In the genomic region with DNA sequence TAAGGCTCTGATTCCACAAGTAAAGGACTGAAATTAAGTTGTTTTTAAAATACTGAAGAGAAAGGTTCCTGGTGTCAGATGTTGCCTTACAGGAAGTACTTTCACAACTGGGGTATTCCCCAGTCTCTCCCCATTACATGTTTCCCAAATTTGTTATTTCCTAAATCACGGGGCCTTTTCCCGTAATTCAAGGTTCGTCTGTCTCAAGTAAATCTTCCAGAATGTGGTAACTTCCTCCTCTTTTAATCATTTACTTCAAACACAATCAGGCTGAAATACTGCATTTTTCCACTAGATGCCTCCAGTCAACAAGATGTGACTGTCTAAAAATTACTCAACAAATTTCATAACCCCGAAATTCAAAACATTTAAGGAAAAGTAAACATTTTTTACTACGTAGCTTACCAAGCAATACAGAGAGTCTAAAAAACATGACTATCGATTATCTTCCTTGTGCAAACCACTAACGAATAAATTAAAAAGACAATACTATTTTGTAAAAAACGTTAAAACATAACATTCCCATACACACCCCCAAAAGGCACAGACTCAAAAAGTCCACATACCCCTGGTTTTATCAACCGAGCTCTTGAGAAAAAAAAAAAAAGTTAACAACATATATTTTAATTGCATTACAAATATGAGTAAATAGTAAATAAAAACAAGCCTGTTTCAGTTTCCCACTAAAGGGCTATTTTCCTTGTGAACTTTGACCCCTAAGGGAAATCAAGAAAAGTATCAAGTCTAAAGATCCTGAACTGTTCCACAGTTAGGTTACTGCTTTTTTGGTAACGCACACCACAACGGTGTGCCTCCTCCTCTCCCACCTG, we compare ENCODE assay signal across 1 cellular context.
TF ChIP-seq lines count a peak whose summit lies in the region.

No MANE protein-coding gene starts in this region.

TF ChIP-seq in HepG2, 621 proteins besides CTCF, POLR2A, EP300 and RAD21 (continued from another document and continues in another):
- TF ChIP-seq, protein P1, sequence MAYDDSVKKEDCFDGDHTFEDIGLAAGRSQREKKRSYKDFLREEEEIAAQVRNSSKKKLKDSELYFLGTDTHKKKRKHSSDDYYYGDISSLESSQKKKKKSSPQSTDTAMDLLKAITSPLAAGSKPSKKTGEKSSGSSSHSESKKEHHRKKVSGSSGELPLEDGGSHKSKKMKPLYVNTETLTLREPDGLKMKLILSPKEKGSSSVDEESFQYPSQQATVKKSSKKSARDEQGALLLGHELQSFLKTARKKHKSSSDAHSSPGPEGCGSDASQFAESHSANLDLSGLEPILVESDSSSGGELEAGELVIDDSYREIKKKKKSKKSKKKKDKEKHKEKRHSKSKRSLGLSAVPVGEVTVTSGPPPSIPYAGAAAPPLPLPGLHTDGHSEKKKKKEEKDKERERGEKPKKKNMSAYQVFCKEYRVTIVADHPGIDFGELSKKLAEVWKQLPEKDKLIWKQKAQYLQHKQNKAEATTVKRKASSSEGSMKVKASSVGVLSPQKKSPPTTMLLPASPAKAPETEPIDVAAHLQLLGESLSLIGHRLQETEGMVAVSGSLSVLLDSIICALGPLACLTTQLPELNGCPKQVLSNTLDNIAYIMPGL (CRISPR knock-in tag; IDR thresholded peaks at IDR 0.05; ENCODE audit: borderline replicate concordance in 1 of 2, low read depth in 1 of 2) = peak in 1 of 2 experiments; percentile 66; a peak in 2 of 4 replicates
- TF ChIP-seq ZBTB3 (CRISPR knock-in tag; IDR thresholded peaks at IDR 0.05; ENCODE audit: borderline replicate concordance, low read depth) (no peak), HDAC6 (IDR thresholded peaks at IDR 0.05; ENCODE audit: low read depth, low read length) (peak; percentile 41; the same call in 1 of the 2 replicates), ZNF501 (CRISPR knock-in tag; IDR thresholded peaks at IDR 0.05) (no peak), ZNF557 (CRISPR knock-in tag; IDR thresholded peaks at IDR 0.05) (0 out of 2 replicates have a peak, but pooled peaks have one; percentile 47), IRF2 (CRISPR knock-in tag; IDR thresholded peaks at IDR 0.05) (peak; percentile 63; the same call in 1 of the 2 replicates), SIX1 (CRISPR knock-in tag; IDR thresholded peaks at IDR 0.05; ENCODE audit: borderline replicate concordance) (peak; percentile 70), PHF5A (CRISPR knock-in tag; IDR thresholded peaks at IDR 0.05; ENCODE audit: low read depth, unreplicated experiment) (peak; percentile 81), FOXO1 (CRISPR knock-in tag; IDR thresholded peaks at IDR 0.05) (peak; percentile 61; the same call in 1 of the 2 replicates), PPARG (CRISPR knock-in tag; conservative IDR thresholded peaks at IDR 0.05) (peak; percentile 57; the same call in 1 of the 2 replicates), FOXK2 (IDR thresholded peaks at IDR 0.05) (peak; percentile 31; the same call in 1 of the 2 replicates), SIN3A (IDR thresholded peaks at IDR 0.05; ENCODE audit: borderline replicate concordance, low read depth, low read length) (no peak), ZNF570 (CRISPR knock-in tag; IDR thresholded peaks at IDR 0.05; ENCODE audit: borderline replicate concordance) (no peak), ETV5 (CRISPR knock-in tag; IDR thresholded peaks at IDR 0.05; ENCODE audit: borderline replicate concordance) (peak; percentile 91), ZSCAN25 (CRISPR knock-in tag; IDR thresholded peaks at IDR 0.05) (no peak), PHF8 (CRISPR knock-in tag; IDR thresholded peaks at IDR 0.05) (no peak; the same call in 1 of the 2 replicates), ETV6 (CRISPR knock-in tag; conservative IDR thresholded peaks at IDR 0.05) (peak; percentile 89), SP1 (IDR thresholded peaks at IDR 0.05) (no peak), SP1 (CRISPR knock-in tag; IDR thresholded peaks at IDR 0.05) (no peak), CREM (IDR thresholded peaks at IDR 0.05) (peak; percentile 70), CREM (CRISPR knock-in tag; IDR thresholded peaks at IDR 0.05) (no peak), FOXC1 (CRISPR knock-in tag; IDR thresholded peaks at IDR 0.05; ENCODE audit: borderline replicate concordance) (no peak), ZNF124 (CRISPR knock-in tag; IDR thresholded peaks at IDR 0.05) (peak; percentile 77; the same call in 1 of the 2 replicates), KLF6 (CRISPR knock-in tag; IDR thresholded peaks at IDR 0.05) (peak; percentile 76), LCORL (IDR thresholded peaks at IDR 0.05) (peak; percentile 66), LCORL (CRISPR knock-in tag; IDR thresholded peaks at IDR 0.05) (peak; percentile 89)
- TF ChIP-seq, protein P2, sequence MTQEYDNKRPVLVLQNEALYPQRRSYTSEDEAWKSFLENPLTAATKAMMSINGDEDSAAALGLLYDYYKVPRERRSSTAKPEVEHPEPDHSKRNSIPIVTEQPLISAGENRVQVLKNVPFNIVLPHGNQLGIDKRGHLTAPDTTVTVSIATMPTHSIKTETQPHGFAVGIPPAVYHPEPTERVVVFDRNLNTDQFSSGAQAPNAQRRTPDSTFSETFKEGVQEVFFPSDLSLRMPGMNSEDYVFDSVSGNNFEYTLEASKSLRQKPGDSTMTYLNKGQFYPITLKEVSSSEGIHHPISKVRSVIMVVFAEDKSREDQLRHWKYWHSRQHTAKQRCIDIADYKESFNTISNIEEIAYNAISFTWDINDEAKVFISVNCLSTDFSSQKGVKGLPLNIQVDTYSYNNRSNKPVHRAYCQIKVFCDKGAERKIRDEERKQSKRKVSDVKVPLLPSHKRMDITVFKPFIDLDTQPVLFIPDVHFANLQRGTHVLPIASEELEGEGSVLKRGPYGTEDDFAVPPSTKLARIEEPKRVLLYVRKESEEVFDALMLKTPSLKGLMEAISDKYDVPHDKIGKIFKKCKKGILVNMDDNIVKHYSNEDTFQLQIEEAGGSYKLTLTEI (CRISPR knock-in tag; conservative IDR thresholded peaks at IDR 0.05) = no peak
- TF ChIP-seq, protein P3, sequence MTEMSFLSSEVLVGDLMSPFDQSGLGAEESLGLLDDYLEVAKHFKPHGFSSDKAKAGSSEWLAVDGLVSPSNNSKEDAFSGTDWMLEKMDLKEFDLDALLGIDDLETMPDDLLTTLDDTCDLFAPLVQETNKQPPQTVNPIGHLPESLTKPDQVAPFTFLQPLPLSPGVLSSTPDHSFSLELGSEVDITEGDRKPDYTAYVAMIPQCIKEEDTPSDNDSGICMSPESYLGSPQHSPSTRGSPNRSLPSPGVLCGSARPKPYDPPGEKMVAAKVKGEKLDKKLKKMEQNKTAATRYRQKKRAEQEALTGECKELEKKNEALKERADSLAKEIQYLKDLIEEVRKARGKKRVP (CRISPR knock-in tag; IDR thresholded peaks at IDR 0.05) = peak in 1 of 2 experiments; percentile 71; a peak in 2 of 4 replicates
- TF ChIP-seq, protein P4, sequence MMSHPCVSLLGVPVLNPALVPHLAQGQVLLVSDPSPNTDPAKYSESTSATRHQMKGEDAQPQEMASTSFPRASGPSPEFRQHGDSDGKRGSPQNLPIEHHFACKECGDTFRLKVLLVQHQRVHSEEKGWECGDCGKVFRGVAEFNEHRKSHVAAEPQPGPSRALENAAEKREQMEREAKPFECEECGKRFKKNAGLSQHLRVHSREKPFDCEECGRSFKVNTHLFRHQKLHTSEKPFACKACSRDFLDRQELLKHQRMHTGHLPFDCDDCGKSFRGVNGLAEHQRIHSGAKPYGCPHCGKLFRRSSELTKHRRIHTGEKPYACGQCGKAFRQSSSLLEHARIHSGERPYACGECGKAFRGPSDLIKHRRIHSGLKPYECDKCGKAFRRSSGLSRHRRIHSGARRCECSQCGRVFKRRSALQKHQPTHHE (CRISPR knock-in tag; IDR thresholded peaks at IDR 0.05; ENCODE audit: borderline replicate concordance) = peak; percentile 54; the same call in 1 of the 2 replicates
- TF ChIP-seq, protein P5, sequence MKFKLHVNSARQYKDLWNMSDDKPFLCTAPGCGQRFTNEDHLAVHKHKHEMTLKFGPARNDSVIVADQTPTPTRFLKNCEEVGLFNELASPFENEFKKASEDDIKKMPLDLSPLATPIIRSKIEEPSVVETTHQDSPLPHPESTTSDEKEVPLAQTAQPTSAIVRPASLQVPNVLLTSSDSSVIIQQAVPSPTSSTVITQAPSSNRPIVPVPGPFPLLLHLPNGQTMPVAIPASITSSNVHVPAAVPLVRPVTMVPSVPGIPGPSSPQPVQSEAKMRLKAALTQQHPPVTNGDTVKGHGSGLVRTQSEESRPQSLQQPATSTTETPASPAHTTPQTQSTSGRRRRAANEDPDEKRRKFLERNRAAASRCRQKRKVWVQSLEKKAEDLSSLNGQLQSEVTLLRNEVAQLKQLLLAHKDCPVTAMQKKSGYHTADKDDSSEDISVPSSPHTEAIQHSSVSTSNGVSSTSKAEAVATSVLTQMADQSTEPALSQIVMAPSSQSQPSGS (CRISPR knock-in tag; IDR thresholded peaks at IDR 0.05) = peak; percentile 72; the same call in 1 of the 2 replicates
- TF ChIP-seq, protein P6, sequence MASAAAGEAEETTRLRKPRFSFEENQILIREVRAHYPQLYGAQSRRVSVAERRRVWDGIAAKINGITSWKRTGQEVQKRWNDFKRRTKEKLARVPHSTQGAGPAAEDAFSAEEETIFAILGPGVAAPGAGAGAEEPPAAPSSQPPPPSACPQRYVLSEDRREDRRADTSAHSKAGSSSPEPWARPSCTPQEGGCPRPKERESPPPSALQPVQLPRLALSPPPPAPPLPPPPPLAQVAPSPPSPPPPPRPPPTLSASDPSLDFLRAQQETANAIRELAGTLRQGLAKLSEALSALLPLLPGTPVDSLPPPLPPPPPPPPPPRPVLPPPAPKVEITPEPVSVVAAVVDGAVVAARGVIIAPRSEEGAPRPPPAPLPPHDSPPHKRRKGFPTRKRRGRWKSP (CRISPR knock-in tag; IDR thresholded peaks at IDR 0.05) = peak; percentile 60; the same call in 1 of the 2 replicates
- TF ChIP-seq, protein P7, sequence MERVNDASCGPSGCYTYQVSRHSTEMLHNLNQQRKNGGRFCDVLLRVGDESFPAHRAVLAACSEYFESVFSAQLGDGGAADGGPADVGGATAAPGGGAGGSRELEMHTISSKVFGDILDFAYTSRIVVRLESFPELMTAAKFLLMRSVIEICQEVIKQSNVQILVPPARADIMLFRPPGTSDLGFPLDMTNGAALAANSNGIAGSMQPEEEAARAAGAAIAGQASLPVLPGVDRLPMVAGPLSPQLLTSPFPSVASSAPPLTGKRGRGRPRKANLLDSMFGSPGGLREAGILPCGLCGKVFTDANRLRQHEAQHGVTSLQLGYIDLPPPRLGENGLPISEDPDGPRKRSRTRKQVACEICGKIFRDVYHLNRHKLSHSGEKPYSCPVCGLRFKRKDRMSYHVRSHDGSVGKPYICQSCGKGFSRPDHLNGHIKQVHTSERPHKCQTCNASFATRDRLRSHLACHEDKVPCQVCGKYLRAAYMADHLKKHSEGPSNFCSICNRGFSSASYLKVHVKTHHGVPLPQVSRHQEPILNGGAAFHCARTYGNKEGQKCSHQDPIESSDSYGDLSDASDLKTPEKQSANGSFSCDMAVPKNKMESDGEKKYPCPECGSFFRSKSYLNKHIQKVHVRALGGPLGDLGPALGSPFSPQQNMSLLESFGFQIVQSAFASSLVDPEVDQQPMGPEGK (CRISPR knock-in tag; IDR thresholded peaks at IDR 0.05) = 0 out of 2 replicates have a peak, but pooled peaks have one; percentile 25
- TF ChIP-seq, protein P8, sequence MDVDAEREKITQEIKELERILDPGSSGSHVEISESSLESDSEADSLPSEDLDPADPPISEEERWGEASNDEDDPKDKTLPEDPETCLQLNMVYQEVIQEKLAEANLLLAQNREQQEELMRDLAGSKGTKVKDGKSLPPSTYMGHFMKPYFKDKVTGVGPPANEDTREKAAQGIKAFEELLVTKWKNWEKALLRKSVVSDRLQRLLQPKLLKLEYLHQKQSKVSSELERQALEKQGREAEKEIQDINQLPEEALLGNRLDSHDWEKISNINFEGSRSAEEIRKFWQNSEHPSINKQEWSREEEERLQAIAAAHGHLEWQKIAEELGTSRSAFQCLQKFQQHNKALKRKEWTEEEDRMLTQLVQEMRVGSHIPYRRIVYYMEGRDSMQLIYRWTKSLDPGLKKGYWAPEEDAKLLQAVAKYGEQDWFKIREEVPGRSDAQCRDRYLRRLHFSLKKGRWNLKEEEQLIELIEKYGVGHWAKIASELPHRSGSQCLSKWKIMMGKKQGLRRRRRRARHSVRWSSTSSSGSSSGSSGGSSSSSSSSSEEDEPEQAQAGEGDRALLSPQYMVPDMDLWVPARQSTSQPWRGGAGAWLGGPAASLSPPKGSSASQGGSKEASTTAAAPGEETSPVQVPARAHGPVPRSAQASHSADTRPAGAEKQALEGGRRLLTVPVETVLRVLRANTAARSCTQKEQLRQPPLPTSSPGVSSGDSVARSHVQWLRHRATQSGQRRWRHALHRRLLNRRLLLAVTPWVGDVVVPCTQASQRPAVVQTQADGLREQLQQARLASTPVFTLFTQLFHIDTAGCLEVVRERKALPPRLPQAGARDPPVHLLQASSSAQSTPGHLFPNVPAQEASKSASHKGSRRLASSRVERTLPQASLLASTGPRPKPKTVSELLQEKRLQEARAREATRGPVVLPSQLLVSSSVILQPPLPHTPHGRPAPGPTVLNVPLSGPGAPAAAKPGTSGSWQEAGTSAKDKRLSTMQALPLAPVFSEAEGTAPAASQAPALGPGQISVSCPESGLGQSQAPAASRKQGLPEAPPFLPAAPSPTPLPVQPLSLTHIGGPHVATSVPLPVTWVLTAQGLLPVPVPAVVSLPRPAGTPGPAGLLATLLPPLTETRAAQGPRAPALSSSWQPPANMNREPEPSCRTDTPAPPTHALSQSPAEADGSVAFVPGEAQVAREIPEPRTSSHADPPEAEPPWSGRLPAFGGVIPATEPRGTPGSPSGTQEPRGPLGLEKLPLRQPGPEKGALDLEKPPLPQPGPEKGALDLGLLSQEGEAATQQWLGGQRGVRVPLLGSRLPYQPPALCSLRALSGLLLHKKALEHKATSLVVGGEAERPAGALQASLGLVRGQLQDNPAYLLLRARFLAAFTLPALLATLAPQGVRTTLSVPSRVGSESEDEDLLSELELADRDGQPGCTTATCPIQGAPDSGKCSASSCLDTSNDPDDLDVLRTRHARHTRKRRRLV (CRISPR knock-in tag; IDR thresholded peaks at IDR 0.05) = 0 out of 2 replicates have a peak, but pooled peaks have one; percentile 2
- TF ChIP-seq, protein P9, sequence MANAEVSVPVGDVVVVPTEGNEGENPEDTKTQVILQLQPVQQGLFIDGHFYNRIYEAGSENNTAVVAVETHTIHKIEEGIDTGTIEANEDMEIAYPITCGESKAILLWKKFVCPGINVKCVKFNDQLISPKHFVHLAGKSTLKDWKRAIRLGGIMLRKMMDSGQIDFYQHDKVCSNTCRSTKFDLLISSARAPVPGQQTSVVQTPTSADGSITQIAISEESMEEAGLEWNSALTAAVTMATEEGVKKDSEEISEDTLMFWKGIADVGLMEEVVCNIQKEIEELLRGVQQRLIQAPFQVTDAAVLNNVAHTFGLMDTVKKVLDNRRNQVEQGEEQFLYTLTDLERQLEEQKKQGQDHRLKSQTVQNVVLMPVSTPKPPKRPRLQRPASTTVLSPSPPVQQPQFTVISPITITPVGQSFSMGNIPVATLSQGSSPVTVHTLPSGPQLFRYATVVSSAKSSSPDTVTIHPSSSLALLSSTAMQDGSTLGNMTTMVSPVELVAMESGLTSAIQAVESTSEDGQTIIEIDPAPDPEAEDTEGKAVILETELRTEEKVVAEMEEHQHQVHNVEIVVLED (CRISPR knock-in tag; IDR thresholded peaks at IDR 0.05; ENCODE audit: borderline replicate concordance) = peak; percentile 47; the same call in 1 of the 2 replicates
- TF ChIP-seq, protein P10, sequence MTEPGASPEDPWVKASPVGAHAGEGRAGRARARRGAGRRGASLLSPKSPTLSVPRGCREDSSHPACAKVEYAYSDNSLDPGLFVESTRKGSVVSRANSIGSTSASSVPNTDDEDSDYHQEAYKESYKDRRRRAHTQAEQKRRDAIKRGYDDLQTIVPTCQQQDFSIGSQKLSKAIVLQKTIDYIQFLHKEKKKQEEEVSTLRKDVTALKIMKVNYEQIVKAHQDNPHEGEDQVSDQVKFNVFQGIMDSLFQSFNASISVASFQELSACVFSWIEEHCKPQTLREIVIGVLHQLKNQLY (CRISPR knock-in tag; IDR thresholded peaks at IDR 0.05) = no peak
